In genomic region chr2:33073018-33073417, GRCh38 we compare ENCODE assay signal across 1 cellular context.
TF ChIP-seq lines count a peak whose summit lies in the region.

No MANE protein-coding gene starts in this region.

TF ChIP-seq in HCT116, 20 proteins besides CTCF, POLR2A, EP300 and RAD21 (continued from another document):
- TF ChIP-seq EZH2 (IDR thresholded peaks at IDR 0.05), result no peak
- TF ChIP-seq EZH2phosphoT487 (IDR thresholded peaks at IDR 0.05; ENCODE audit: borderline replicate concordance), result no peak
- TF ChIP-seq POLR2AphosphoS5 (IDR thresholded peaks at IDR 0.05; ENCODE audit: low read depth, low read length), result no peak
- TF ChIP-seq CEBPB (IDR thresholded peaks at IDR 0.05; ENCODE audit: low read depth), result no peak
- TF ChIP-seq FOSL1 (IDR thresholded peaks at IDR 0.05; ENCODE audit: low read depth), result peak; percentile 33; the same call in 1 of the 2 replicates
- TF ChIP-seq EGR1 (IDR thresholded peaks at IDR 0.05; ENCODE audit: low read depth), result no peak
- 0 out of 2 replicates have a peak, but pooled peaks have one; percentile 9 for TF ChIP-seq SP1 (IDR thresholded peaks at IDR 0.05; ENCODE audit: low read depth)
